Comparison of ENCODE assay signal across 1 cellular context in genomic region chr2:88691339-88692183, GRCh38.
TF ChIP-seq lines count a peak whose summit lies in the region.

Gene RPIA, plus strand, starts transcription at chr2:88691673. Its CDS starts 26 bp downstream, at chr2:88691699.

TF ChIP-seq in GM12878, 131 proteins besides CTCF, POLR2A, EP300 and RAD21 (continued from another document and continues in another):
- no peak for TF ChIP-seq CEBPZ (IDR thresholded peaks at IDR 0.05; ENCODE audit: low read depth, low read length)
- TF ChIP-seq BMI1 (IDR thresholded peaks at IDR 0.05; ENCODE audit: borderline replicate concordance), result no peak
- TF ChIP-seq USF1 (IDR thresholded peaks at IDR 0.05; ENCODE audit: borderline replicate concordance, extremely low read length, insufficient read depth, low read depth, low read length), result peak; percentile 83
- TF ChIP-seq EGR1 (IDR thresholded peaks at IDR 0.05; ENCODE audit: borderline replicate concordance in 1 of 2, low read depth in 2 of 2, low read length in 2 of 2), result peak; percentile 48 to 78
- TF ChIP-seq MEF2A (IDR thresholded peaks at IDR 0.05; ENCODE audit: insufficient read depth, low read depth, low read length), result no peak
- no peak; the same call in 1 of the 2 replicates for TF ChIP-seq BRCA1 (IDR thresholded peaks at IDR 0.05; ENCODE audit: low read depth, low read length)
- peak; percentile 44; the same call in 1 of the 2 replicates for TF ChIP-seq DPF2 (IDR thresholded peaks at IDR 0.05)
- TF ChIP-seq YBX1 (IDR thresholded peaks at IDR 0.05), result no peak
- peak; percentile 86 to 96; a peak in 3 of 4 replicates for TF ChIP-seq BHLHE40 (IDR thresholded peaks at IDR 0.05; ENCODE audit: borderline replicate concordance in 1 of 2, low read depth in 2 of 2, low read length in 1 of 2)
- no peak for TF ChIP-seq SPI1 (IDR thresholded peaks at IDR 0.05; ENCODE audit: borderline replicate concordance, insufficient read depth, low read depth, low read length)
- TF ChIP-seq SMARCA5 (IDR thresholded peaks at IDR 0.05), result peak; percentile 35
- TF ChIP-seq ZNF207 (IDR thresholded peaks at IDR 0.05; ENCODE audit: borderline replicate concordance), result peak; percentile 70; the same call in 1 of the 2 replicates
- no peak for TF ChIP-seq NR2C2 (IDR thresholded peaks at IDR 0.05; ENCODE audit: borderline replicate concordance, control insufficient read depth, insufficient read length, low read depth)
- TF ChIP-seq CBFB (IDR thresholded peaks at IDR 0.05; ENCODE audit: low read depth), result peak; percentile 59; the same call in 1 of the 2 replicates
- no peak for TF ChIP-seq ASH2L (IDR thresholded peaks at IDR 0.05; ENCODE audit: borderline replicate concordance, low read depth)
- TF ChIP-seq PML (IDR thresholded peaks at IDR 0.05; ENCODE audit: low read length), result peak; percentile 92
- TF ChIP-seq MYB (IDR thresholded peaks at IDR 0.05; ENCODE audit: borderline replicate concordance, low read depth, low read length), result no peak
- TF ChIP-seq GABPA (IDR thresholded peaks at IDR 0.05; ENCODE audit: low read depth), result peak; percentile 87
- peak; percentile 75 for TF ChIP-seq TAF1 (IDR thresholded peaks at IDR 0.05; ENCODE audit: borderline replicate concordance, low read depth, low read length)
- peak; percentile 94 for TF ChIP-seq ATF3 (IDR thresholded peaks at IDR 0.05; ENCODE audit: borderline replicate concordance, extremely low read depth, low read depth, low read length)
- TF ChIP-seq ELK1 (IDR thresholded peaks at IDR 0.05; ENCODE audit: low read depth, low read length), result peak; percentile 82
- TF ChIP-seq SP1 (IDR thresholded peaks at IDR 0.05; ENCODE audit: low read depth, low read length), result peak; percentile 75
- TF ChIP-seq E4F1 (IDR thresholded peaks at IDR 0.05; ENCODE audit: borderline replicate concordance, partially characterized antibody), result peak; percentile 26
- no peak for TF ChIP-seq HDGF (IDR thresholded peaks at IDR 0.05)
- TF ChIP-seq PKNOX1 (IDR thresholded peaks at IDR 0.05), result peak; percentile 34; the same call in 1 of the 2 replicates
- peak; percentile 70 for TF ChIP-seq RUNX3 (IDR thresholded peaks at IDR 0.05; ENCODE audit: low read length)
- TF ChIP-seq POU2F2 (IDR thresholded peaks at IDR 0.05; ENCODE audit: borderline replicate concordance, low read depth, low read length), result peak; percentile 68; the same call in 2 of the 3 replicates
- peak; percentile 84; the same call in 1 of the 2 replicates for TF ChIP-seq TCF3 (IDR thresholded peaks at IDR 0.05; ENCODE audit: borderline replicate concordance, insufficient read depth, low read depth, low read length)
- no peak for TF ChIP-seq KDM1A (IDR thresholded peaks at IDR 0.05; ENCODE audit: borderline replicate concordance)
- peak in 1 of 2 experiments; percentile 29; a peak in 1 of 4 replicates for TF ChIP-seq CEBPB (IDR thresholded peaks at IDR 0.05; ENCODE audit: borderline replicate concordance in 1 of 2, low read depth in 2 of 2, low read length in 2 of 2)
- no peak for TF ChIP-seq ZBTB4 (CRISPR knock-in tag; IDR thresholded peaks at IDR 0.05)
- peak; percentile 54 for TF ChIP-seq ZNF687 (IDR thresholded peaks at IDR 0.05)
- TF ChIP-seq IKZF2 (IDR thresholded peaks at IDR 0.05), result peak in 1 of 2 experiments; percentile 21; a peak in 2 of 4 replicates
- peak; percentile 99 for TF ChIP-seq MXI1 (IDR thresholded peaks at IDR 0.05; ENCODE audit: low read depth, low read length)
- no peak for TF ChIP-seq ZNF384 (IDR thresholded peaks at IDR 0.05; ENCODE audit: borderline replicate concordance, low read depth, low read length)
- TF ChIP-seq HDAC2 (IDR thresholded peaks at IDR 0.05), result 0 out of 2 replicates have a peak, but pooled peaks have one; percentile 75
- no peak for TF ChIP-seq MEF2B (IDR thresholded peaks at IDR 0.05; ENCODE audit: partially characterized antibody, poor library complexity, severe bottlenecking)
- peak; percentile 74 for TF ChIP-seq ESRRA (IDR thresholded peaks at IDR 0.05; ENCODE audit: low read length)
- peak; percentile 100 for TF ChIP-seq IKZF1 (conservative IDR thresholded peaks at IDR 0.05)
- peak; percentile 23; the same call in 1 of the 2 replicates for TF ChIP-seq E2F4 (IDR thresholded peaks at IDR 0.05; ENCODE audit: low read depth, low read length)
- TF ChIP-seq CHD2 (IDR thresholded peaks at IDR 0.05; ENCODE audit: borderline replicate concordance, low read depth, low read length), result peak; percentile 90
